15 cellular contexts compared by ENCODE assay signal in the genomic region with DNA sequence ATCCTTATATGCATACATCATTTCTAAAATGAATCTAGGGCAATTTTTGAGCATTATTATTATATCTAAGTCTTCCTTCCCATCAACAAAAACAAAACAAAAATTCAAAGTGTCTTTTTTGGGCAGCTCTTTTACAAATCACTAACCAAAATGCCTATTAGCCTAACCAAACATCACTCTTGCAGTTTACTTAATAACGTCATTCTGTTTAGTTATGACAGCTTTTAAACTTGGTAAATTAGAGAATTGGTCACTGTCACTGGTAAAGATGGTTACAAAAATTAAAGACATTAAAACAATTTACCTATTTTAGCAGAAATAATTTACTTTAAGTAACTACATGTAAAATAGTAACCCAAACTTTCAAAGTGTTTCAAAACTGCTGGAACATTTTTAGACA. TPM values are rescaled to one million over a fixed set of nuclear protein-coding genes. Genes with fewer than 3 reads are reported as not detected.
DNase-seq lines count a peak whose midpoint lies in the region; ATAC-seq, FAIRE-seq and TF ChIP-seq lines count a peak whose summit lies in the region.
"Had no signal": no experiment of that assay in that cellular context is flagged by ENCODE, and none has a peak within 500 bp of the region (broad histone marks: within the 10 kb centered on the region; RNA-seq: fewer than 3 reads in every experiment).

No MANE protein-coding gene starts in this region.

- no peak for FAIRE-seq in small intestine (lab: Jason Lieb, UNC)
- FAIRE-seq: GM12891 had no signal

- H3K36me3 ChIP-seq in left ventricle myocardium inferior (no peaks in the 10 kb centered on the region), small intestine (ENCODE audit: control insufficient read depth in 2 of 2, insufficient read depth in 2 of 2, low read length in 2 of 2) (no peaks in the 10 kb centered on the region)

- H3K9me3 Mint-ChIP-seq in mesothelial cell of epicardium: no peaks in the 10 kb centered on the region

- no peaks in the 10 kb centered on the region for H3K27me3 ChIP-seq in left ventricle myocardium inferior (ENCODE audit: low read depth)
- H3K27me3 ChIP-seq in small intestine (ENCODE audit: control insufficient read depth in 2 of 2, insufficient read depth in 2 of 2, low read length in 2 of 2): peaks cover 2 to 6% of the 10 kb centered on the region in 2 donors

- no peaks in the 10 kb centered on the region for H3K27me3 Mint-ChIP-seq in mesothelial cell of epicardium (ENCODE audit: low read depth)

- H3K4me3 ChIP-seq in left ventricle myocardium inferior: peak overlapping the region; percentile 80
- peak overlapping the region; percentile 95 for H3K4me3 ChIP-seq in epithelial cell of proximal tubule (ENCODE audit: low read depth, low read length)
- H3K4me3 ChIP-seq in small intestine (ENCODE audit: low read depth in 1 of 2, low read length in 2 of 2): no peak overlapping the region

- H3K4me1 ChIP-seq in left ventricle myocardium inferior (peaks cover 97% of the 10 kb centered on the region), small intestine (ENCODE audit: control insufficient read depth in 2 of 2, insufficient read depth in 1 of 2, low read depth in 1 of 2, low read length in 1 of 2) (no peaks in the 10 kb centered on the region)

- WGBS in small intestine, 3 donors: 46 to 56% (median 54%) methylated on average over 1 of the region's 1 CpG

- H3K36me3 Mint-ChIP-seq in mesothelial cell of epicardium: no peaks in the 10 kb centered on the region

- H3K4me3 Mint-ChIP-seq in mesothelial cell of epicardium: peak overlapping the region; percentile 86

- TF ChIP-seq CTCF in left ventricle myocardium inferior (IDR thresholded peaks at IDR 0.05; ENCODE audit: borderline replicate concordance): no peak
- no peak for TF ChIP-seq CTCF in epithelial cell of proximal tubule (conservative IDR thresholded peaks at IDR 0.05; ENCODE audit: low read depth, low read length)
- TF ChIP-seq CTCF in mesothelial cell of epicardium (IDR thresholded peaks at IDR 0.05; ENCODE audit: unreplicated experiment): no peak

- H3K9me3 ChIP-seq in left ventricle myocardium inferior (replicated peaks) (no peaks in the 10 kb centered on the region), small intestine (ENCODE audit: control insufficient read depth, low read depth) (no peaks in the 10 kb centered on the region)

- H3K27ac ChIP-seq in left ventricle myocardium inferior (replicated peaks) (peak overlapping the region; percentile 97), small intestine (ENCODE audit: low read depth in 1 of 2, low read length in 1 of 2) (no peak overlapping the region)

- peaks cover 70% of the 10 kb centered on the region for H3K4me1 Mint-ChIP-seq in mesothelial cell of epicardium

- intact Hi-C loops in left ventricle myocardium inferior (cut with micrococcal nuclease) (loop anchor here (5.0 kb wide), 1 partner anchor 172 kb away; no protein-coding TSS in a partner anchor), Right ventricle myocardium superior (cut with DNase I) (no loop called here)

- ATAC-seq in Right ventricle myocardium superior (ENCODE audit: poor library complexity): no peak

- H3K27ac Mint-ChIP-seq in mesothelial cell of epicardium: peak overlapping the region; percentile 52

- DNase-seq in left ventricle myocardium inferior (no peak), Right ventricle myocardium superior (no peak), epithelial cell of proximal tubule (ENCODE audit: low read depth) (no peak), mesothelial cell of epicardium (ENCODE audit: low spot score in 2 of 2, unreplicated experiment in 2 of 2) (no peak), small intestine (no peak), AML-193 (lab: John Stamatoyannopoulos, UW) (no peak)
- no peak for DNase-seq in activated CD4-positive, CD25-positive, alpha-beta regulatory T cell (lab: John Stamatoyannopoulos, UW)
- DNase-seq in activated T-cell treated with anti-CD3 and anti-CD28 coated beads, Interleukin-2, amount 50 U/mL, for 48 hours: no peak
- DNase-seq: ACHN; activated effector memory CD4-positive, alpha-beta T cell treated with Interleukin-2 at 50 U/mL for 16 hours; dermis blood vessel endothelial cell; foreskin melanocyte; NCI-H446 treated with DMSO at 0.1 percent for 48 hours; occipital lobe had no signal

RNA-seq across cellular contexts. Expression of a gene that starts 2.8 kb away (rescaled TPM):
- total RNA-seq in left ventricle myocardium inferior (26.5 TPM), Right ventricle myocardium superior (27.5 TPM), epithelial cell of proximal tubule (131 and 132 TPM in 2 replicates), mesothelial cell of epicardium (110 to 115 TPM (median 114 TPM) in 3 replicates)
- 1 to 10 TPM in 2 of 3 donors, under 1 TPM in 1; 0.22 to 7.0 (median 1.4) TPM for polyA plus RNA-seq in small intestine

Comparison
In these comparisons a context has a peak if more than half of its experiments do, and no peak if none do; other contexts are left out.
1. H3K4me3 ChIP-seq: peak in left ventricle myocardium inferior (single experiment) and epithelial cell of proximal tubule (single experiment); none in small intestine (0 of 2).